2 cellular contexts compared by ENCODE assay signal in genomic region chr3:139096670-139097069, GRCh38.
TF ChIP-seq lines count a peak whose summit lies in the region.

No MANE protein-coding gene starts in this region.

TF ChIP-seq in HepG2, 621 proteins besides CTCF, POLR2A, EP300 and RAD21:
- peak; percentile 97 for TF ChIP-seq MAFF (IDR thresholded peaks at IDR 0.05; ENCODE audit: low read depth, low read length)
- peak; percentile 95 to 98 for TF ChIP-seq MAFK (conservative IDR thresholded peaks at IDR 0.05 in 1 of 2, IDR thresholded peaks at IDR 0.05 in 1 of 2; ENCODE audit: low read length in 2 of 2)
- TF ChIP-seq CENPT (CRISPR knock-in tag; IDR thresholded peaks at IDR 0.05; ENCODE audit: low read depth), result no peak
TF ChIP-seq in HepG2: peak in this region for 2.

TF ChIP-seq in H1, 55 proteins besides CTCF, POLR2A, EP300 and RAD21:
- TF ChIP-seq CHD7 (IDR thresholded peaks at IDR 0.05; ENCODE audit: insufficient replicate concordance, low read length) (no peak), MAFK (IDR thresholded peaks at IDR 0.05; ENCODE audit: low read depth, low read length) (peak; percentile 87)
